In the genomic region with DNA sequence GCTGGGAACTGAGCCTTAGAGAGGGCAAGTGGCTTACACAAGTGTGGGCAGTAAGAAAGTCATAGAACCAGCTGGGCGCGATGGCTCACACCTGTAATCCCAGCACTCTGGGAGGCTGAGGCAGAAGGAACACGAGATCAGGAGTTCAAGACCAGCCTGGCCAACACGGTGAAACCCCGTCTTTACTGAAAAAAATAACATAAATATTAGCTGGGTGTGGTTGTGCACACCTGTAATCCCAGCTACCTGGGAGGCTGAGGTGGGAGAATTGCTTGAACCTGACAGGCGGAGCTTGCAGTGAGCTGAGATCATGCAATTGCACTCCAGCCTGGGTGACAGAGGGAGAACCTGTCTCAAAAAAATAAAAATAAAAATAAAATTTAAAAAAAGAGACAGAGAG, we compare ENCODE assay signal across 8 cellular contexts. TPM values are rescaled to one million over a fixed set of nuclear protein-coding genes. Genes with fewer than 3 reads are reported as not detected.
"Had no signal": no experiment of that assay in that cellular context is flagged by ENCODE, and none has a peak within 500 bp of the region (broad histone marks: within the 10 kb centered on the region; RNA-seq: fewer than 3 reads in every experiment).

No MANE protein-coding gene starts in this region.

RNA-seq across cellular contexts. Expression of a gene that starts 13.7 kb away (rescaled TPM):
- total RNA-seq: chondrocyte, epithelial cell of proximal tubule, fibroblast of lung, foreskin keratinocyte, kidney epithelial cell, neural crest cell had no signal
- polyA plus RNA-seq: fibroblast of lung, foreskin keratinocyte had no signal

RNA-seq across cellular contexts. Expression of a gene that starts 59.0 kb away (rescaled TPM):
- total RNA-seq: naive thymus-derived CD8-positive, alpha-beta T cell; progenitor cell of endocrine pancreas had no signal
- polyA plus RNA-seq: naive thymus-derived CD8-positive, alpha-beta T cell had no signal
